1 cellular context compared by ENCODE assay signal in the genomic region with DNA sequence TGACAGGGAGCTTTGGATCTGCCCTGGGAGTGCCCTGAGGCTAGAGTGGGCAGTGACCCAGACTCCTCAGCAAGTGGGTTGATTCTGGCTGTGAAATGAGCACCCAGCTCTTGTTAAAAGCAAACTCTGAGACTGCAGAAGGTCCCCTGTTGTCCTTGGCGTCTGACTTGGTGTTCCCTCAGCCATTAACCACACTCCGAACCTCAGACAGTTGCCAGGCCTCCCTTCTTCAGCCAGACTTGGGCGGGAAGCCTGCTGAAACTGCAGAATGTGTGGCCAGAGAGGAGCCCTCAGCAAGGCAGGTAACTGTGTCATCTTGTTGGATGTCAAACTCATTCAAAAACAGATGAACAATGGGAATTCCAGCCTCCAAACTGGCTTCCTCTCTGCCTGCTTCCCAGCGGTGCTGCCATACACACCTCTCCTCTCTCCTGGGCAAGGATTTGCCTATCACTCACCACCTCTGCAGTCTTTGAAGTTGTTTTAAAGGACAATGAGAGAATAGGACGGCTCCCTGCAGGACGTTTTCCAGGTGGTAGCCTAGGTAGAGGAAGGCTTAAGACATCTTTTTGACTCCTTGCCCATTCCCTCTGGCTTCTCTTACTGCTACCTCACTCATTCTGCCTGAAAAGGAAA.
TF ChIP-seq lines count a peak whose summit lies in the region.

No MANE protein-coding gene starts in this region.

TF ChIP-seq in GM23338, 12 proteins besides CTCF, POLR2A, EP300 and RAD21 (continued from another document):
- TF ChIP-seq, protein P1, sequence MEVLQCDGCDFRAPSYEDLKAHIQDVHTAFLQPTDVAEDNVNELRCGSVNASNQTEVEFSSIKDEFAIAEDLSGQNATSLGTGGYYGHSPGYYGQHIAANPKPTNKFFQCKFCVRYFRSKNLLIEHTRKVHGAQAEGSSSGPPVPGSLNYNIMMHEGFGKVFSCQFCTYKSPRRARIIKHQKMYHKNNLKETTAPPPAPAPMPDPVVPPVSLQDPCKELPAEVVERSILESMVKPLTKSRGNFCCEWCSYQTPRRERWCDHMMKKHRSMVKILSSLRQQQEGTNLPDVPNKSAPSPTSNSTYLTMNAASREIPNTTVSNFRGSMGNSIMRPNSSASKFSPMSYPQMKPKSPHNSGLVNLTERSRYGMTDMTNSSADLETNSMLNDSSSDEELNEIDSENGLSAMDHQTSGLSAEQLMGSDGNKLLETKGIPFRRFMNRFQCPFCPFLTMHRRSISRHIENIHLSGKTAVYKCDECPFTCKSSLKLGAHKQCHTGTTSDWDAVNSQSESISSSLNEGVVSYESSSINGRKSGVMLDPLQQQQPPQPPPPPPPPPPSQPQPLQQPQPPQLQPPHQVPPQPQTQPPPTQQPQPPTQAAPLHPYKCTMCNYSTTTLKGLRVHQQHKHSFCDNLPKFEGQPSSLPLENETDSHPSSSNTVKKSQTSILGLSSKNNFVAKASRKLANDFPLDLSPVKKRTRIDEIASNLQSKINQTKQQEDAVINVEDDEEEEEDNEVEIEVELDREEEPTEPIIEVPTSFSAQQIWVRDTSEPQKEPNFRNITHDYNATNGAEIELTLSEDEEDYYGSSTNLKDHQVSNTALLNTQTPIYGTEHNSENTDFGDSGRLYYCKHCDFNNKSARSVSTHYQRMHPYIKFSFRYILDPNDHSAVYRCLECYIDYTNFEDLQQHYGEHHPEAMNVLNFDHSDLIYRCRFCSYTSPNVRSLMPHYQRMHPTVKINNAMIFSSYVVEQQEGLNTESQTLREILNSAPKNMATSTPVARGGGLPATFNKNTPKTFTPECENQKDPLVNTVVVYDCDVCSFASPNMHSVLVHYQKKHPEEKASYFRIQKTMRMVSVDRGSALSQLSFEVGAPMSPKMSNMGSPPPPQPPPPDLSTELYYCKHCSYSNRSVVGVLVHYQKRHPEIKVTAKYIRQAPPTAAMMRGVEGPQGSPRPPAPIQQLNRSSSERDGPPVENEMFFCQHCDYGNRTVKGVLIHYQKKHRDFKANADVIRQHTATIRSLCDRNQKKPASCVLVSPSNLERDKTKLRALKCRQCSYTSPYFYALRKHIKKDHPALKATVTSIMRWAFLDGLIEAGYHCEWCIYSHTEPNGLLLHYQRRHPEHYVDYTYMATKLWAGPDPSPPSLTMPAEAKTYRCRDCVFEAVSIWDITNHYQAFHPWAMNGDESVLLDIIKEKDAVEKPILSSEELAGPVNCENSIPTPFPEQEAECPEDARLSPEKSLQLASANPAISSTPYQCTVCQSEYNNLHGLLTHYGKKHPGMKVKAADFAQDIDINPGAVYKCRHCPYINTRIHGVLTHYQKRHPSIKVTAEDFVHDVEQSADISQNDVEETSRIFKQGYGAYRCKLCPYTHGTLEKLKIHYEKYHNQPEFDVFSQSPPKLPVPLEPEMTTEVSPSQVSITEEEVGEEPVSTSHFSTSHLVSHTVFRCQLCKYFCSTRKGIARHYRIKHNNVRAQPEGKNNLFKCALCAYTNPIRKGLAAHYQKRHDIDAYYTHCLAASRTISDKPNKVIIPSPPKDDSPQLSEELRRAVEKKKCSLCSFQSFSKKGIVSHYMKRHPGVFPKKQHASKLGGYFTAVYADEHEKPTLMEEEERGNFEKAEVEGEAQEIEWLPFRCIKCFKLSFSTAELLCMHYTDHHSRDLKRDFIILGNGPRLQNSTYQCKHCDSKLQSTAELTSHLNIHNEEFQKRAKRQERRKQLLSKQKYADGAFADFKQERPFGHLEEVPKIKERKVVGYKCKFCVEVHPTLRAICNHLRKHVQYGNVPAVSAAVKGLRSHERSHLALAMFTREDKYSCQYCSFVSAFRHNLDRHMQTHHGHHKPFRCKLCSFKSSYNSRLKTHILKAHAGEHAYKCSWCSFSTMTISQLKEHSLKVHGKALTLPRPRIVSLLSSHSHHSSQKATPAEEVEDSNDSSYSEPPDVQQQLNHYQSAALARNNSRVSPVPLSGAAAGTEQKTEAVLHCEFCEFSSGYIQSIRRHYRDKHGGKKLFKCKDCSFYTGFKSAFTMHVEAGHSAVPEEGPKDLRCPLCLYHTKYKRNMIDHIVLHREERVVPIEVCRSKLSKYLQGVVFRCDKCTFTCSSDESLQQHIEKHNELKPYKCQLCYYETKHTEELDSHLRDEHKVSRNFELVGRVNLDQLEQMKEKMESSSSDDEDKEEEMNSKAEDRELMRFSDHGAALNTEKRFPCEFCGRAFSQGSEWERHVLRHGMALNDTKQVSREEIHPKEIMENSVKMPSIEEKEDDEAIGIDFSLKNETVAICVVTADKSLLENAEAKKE (CRISPR knock-in tag; IDR thresholded peaks at IDR 0.05): no peak
